1 cellular context compared by ENCODE assay signal in genomic region chr6:7140631-7141366, GRCh38.
A peak's percentile ranks its signal among the peaks of the same experiment; 100 is the strongest.
TF ChIP-seq lines count a peak whose summit lies in the region.

No MANE protein-coding gene starts in this region.

TF ChIP-seq in K562, 482 proteins besides CTCF, POLR2A, EP300 and RAD21 (continued from another document and continues in another):
- no peak for TF ChIP-seq ATF2 (CRISPR knock-in tag; IDR thresholded peaks at IDR 0.05)
- no peak for TF ChIP-seq MXI1 (IDR thresholded peaks at IDR 0.05; ENCODE audit: low read depth, low read length)
- TF ChIP-seq TBL1XR1 (IDR thresholded peaks at IDR 0.05; ENCODE audit: low read length in 2 of 2) = 0 out of 4 replicates have a peak, but pooled peaks of 1 of the 2 experiments have one; percentile 10
- TF ChIP-seq, protein P1, sequence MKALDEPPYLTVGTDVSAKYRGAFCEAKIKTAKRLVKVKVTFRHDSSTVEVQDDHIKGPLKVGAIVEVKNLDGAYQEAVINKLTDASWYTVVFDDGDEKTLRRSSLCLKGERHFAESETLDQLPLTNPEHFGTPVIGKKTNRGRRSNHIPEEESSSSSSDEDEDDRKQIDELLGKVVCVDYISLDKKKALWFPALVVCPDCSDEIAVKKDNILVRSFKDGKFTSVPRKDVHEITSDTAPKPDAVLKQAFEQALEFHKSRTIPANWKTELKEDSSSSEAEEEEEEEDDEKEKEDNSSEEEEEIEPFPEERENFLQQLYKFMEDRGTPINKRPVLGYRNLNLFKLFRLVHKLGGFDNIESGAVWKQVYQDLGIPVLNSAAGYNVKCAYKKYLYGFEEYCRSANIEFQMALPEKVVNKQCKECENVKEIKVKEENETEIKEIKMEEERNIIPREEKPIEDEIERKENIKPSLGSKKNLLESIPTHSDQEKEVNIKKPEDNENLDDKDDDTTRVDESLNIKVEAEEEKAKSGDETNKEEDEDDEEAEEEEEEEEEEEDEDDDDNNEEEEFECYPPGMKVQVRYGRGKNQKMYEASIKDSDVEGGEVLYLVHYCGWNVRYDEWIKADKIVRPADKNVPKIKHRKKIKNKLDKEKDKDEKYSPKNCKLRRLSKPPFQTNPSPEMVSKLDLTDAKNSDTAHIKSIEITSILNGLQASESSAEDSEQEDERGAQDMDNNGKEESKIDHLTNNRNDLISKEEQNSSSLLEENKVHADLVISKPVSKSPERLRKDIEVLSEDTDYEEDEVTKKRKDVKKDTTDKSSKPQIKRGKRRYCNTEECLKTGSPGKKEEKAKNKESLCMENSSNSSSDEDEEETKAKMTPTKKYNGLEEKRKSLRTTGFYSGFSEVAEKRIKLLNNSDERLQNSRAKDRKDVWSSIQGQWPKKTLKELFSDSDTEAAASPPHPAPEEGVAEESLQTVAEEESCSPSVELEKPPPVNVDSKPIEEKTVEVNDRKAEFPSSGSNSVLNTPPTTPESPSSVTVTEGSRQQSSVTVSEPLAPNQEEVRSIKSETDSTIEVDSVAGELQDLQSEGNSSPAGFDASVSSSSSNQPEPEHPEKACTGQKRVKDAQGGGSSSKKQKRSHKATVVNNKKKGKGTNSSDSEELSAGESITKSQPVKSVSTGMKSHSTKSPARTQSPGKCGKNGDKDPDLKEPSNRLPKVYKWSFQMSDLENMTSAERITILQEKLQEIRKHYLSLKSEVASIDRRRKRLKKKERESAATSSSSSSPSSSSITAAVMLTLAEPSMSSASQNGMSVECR (CRISPR knock-in tag; IDR thresholded peaks at IDR 0.05) = no peak
- no peak for TF ChIP-seq FUS (optimal IDR thresholded peaks at IDR 0.05; ENCODE audit: low read depth, low read length)
- TF ChIP-seq ZNF764 (CRISPR knock-in tag; IDR thresholded peaks at IDR 0.05; ENCODE audit: low read depth) = no peak
- no peak for TF ChIP-seq NCOA4 (IDR thresholded peaks at IDR 0.05; ENCODE audit: partially characterized antibody)
- no peak for TF ChIP-seq ZNF318 (IDR thresholded peaks at IDR 0.05; ENCODE audit: borderline replicate concordance in 1 of 2, low read depth in 1 of 2)
- TF ChIP-seq, protein P2, sequence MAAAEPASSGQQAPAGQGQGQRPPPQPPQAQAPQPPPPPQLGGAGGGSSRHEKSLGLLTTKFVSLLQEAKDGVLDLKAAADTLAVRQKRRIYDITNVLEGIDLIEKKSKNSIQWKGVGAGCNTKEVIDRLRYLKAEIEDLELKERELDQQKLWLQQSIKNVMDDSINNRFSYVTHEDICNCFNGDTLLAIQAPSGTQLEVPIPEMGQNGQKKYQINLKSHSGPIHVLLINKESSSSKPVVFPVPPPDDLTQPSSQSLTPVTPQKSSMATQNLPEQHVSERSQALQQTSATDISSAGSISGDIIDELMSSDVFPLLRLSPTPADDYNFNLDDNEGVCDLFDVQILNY (CRISPR knock-in tag; IDR thresholded peaks at IDR 0.05) = no peak
- TF ChIP-seq SRSF9 (IDR thresholded peaks at IDR 0.05; ENCODE audit: borderline replicate concordance, low read depth, low read length) = no peak
- no peak for TF ChIP-seq CEBPB (tag; IDR thresholded peaks at IDR 0.05)
- TF ChIP-seq PTRF (tag; IDR thresholded peaks at IDR 0.05) = no peak
- peak; percentile 83; the same call in 1 of the 2 replicates for TF ChIP-seq ZNF583 (CRISPR knock-in tag; IDR thresholded peaks at IDR 0.05)
- peak; percentile 87 for TF ChIP-seq THAP12 (CRISPR knock-in tag; IDR thresholded peaks at IDR 0.05)
- TF ChIP-seq ZFX (CRISPR knock-in tag; IDR thresholded peaks at IDR 0.05) = peak; percentile 77
- no peak for TF ChIP-seq FOXK2 (conservative IDR thresholded peaks at IDR 0.05 in 1 of 2, IDR thresholded peaks at IDR 0.05 in 1 of 2; ENCODE audit: low read depth in 2 of 2)
- TF ChIP-seq SMARCC2 (IDR thresholded peaks at IDR 0.05; ENCODE audit: low read depth) = no peak
- TF ChIP-seq MNT (conservative IDR thresholded peaks at IDR 0.05) = peak; percentile 35 to 59; a peak in 2 of 4 replicates
- TF ChIP-seq TAL1 (IDR thresholded peaks at IDR 0.05) = no peak
- TF ChIP-seq, protein P3, sequence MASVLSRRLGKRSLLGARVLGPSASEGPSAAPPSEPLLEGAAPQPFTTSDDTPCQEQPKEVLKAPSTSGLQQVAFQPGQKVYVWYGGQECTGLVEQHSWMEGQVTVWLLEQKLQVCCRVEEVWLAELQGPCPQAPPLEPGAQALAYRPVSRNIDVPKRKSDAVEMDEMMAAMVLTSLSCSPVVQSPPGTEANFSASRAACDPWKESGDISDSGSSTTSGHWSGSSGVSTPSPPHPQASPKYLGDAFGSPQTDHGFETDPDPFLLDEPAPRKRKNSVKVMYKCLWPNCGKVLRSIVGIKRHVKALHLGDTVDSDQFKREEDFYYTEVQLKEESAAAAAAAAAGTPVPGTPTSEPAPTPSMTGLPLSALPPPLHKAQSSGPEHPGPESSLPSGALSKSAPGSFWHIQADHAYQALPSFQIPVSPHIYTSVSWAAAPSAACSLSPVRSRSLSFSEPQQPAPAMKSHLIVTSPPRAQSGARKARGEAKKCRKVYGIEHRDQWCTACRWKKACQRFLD (CRISPR knock-in tag; IDR thresholded peaks at IDR 0.05) = no peak; the same call in 1 of the 2 replicates
- TF ChIP-seq, protein P4, sequence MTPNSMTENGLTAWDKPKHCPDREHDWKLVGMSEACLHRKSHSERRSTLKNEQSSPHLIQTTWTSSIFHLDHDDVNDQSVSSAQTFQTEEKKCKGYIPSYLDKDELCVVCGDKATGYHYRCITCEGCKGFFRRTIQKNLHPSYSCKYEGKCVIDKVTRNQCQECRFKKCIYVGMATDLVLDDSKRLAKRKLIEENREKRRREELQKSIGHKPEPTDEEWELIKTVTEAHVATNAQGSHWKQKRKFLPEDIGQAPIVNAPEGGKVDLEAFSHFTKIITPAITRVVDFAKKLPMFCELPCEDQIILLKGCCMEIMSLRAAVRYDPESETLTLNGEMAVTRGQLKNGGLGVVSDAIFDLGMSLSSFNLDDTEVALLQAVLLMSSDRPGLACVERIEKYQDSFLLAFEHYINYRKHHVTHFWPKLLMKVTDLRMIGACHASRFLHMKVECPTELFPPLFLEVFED (CRISPR knock-in tag; conservative IDR thresholded peaks at IDR 0.05) = no peak; the same call in 1 of the 2 replicates
- no peak; the same call in 1 of the 2 replicates for TF ChIP-seq ZNF766 (CRISPR knock-in tag; conservative IDR thresholded peaks at IDR 0.05)
